8 cellular contexts compared by ENCODE assay signal in genomic region chr12:12741705-12742104, GRCh38. TPM values are rescaled to one million over a fixed set of nuclear protein-coding genes. Genes with fewer than 3 reads are reported as not detected.
A peak's percentile ranks its signal among the peaks of the same experiment; 100 is the strongest.
DNase-seq lines count a peak whose midpoint lies in the region; ATAC-seq and TF ChIP-seq lines count a peak whose summit lies in the region.
"Had no signal": no experiment of that assay in that cellular context is flagged by ENCODE, and none has a peak within 500 bp of the region (broad histone marks: within the 10 kb centered on the region; RNA-seq: fewer than 3 reads in every experiment).

No MANE protein-coding gene starts in this region.

- H3K4me3 ChIP-seq in heart left ventricle (peak overlapping the region in 3 of 12 donors; percentile 7 to 13 (median 8)), fibroblast of pulmonary artery (replicated peaks; ENCODE audit: low read depth, low read length) (peak overlapping the region; percentile 17), upper lobe of left lung (no peak overlapping the region)

- peaks cover 0 to 33% (median 18%) of the 10 kb centered on the region in 12 donors for H3K4me1 ChIP-seq in heart left ventricle
- H3K4me1 ChIP-seq in upper lobe of left lung = peaks cover 4 to 22% (median 13%) of the 10 kb centered on the region in 4 donors

- H3K27ac ChIP-seq in heart left ventricle (peak overlapping the region in 11 of 12 donors; percentile 15 to 77 (median 61)), upper lobe of left lung (peak overlapping the region in 3 of 4 donors; percentile 1 to 71 (median 58))

- H3K36me3 ChIP-seq in heart left ventricle = no peaks in the 10 kb centered on the region
- no peaks in the 10 kb centered on the region for H3K36me3 ChIP-seq in upper lobe of left lung

- no peak for TF ChIP-seq EP300 in upper lobe of left lung (IDR thresholded peaks at IDR 0.05)

- H3K9me3 ChIP-seq in heart left ventricle = no peaks in the 10 kb centered on the region
- no peaks in the 10 kb centered on the region for H3K9me3 ChIP-seq in upper lobe of left lung

- WGBS in heart left ventricle, 4 donors = 0 to 4% (median 1%) methylated on average over 2 of the region's 2 CpGs
- WGBS in upper lobe of left lung, 2 donors = 6 to 11% methylated on average over 2 of the region's 2 CpGs

- intact Hi-C loops in heart left ventricle (cut with DNase I) (loop anchor here in 3 of 10 donors (5.0 kb wide), 1 partner anchor 36 kb away; no protein-coding TSS in a partner anchor), Right ventricle myocardium inferior (cut with DNase I) (loop anchor here (5.0 kb wide), 1 partner anchor 36 kb away; no protein-coding TSS in a partner anchor), posterior cingulate gyrus (cut with DNase I) (no loop called here)

- TF ChIP-seq CTCF in heart left ventricle (IDR thresholded peaks at IDR 0.05) (no peak), fibroblast of pulmonary artery (IDR thresholded peaks at IDR 0.05; ENCODE audit: low read length, missing control alignments) (no peak), upper lobe of left lung (IDR thresholded peaks at IDR 0.05) (no peak)

- H3K27me3 ChIP-seq in heart left ventricle = no peaks in the 10 kb centered on the region
- no peaks in the 10 kb centered on the region for H3K27me3 ChIP-seq in upper lobe of left lung

- peak in 1 of 5 donors; percentile 23 for DNase-seq in heart left ventricle
- no peak for DNase-seq in Right ventricle myocardium inferior (ENCODE audit: missing footprints)
- DNase-seq in fibroblast of pulmonary artery (ENCODE audit: low read depth) = no peak
- DNase-seq in upper lobe of left lung = no peak
- no peak for DNase-seq in activated gamma-delta T cell (lab: John Stamatoyannopoulos, UW)
- no peak for DNase-seq in posterior cingulate gyrus
- DNase-seq: NCI-H187 treated with DMSO at 0.1 percent for 48 hours had no signal

- TF ChIP-seq POLR2A in heart left ventricle (IDR thresholded peaks at IDR 0.05) (no peak), upper lobe of left lung (IDR thresholded peaks at IDR 0.05) (no peak)

- ATAC-seq in heart left ventricle (peak in 2 of 4 donors; percentile 36 to 68), Right ventricle myocardium inferior (no peak), upper lobe of left lung (ENCODE audit: low FRiP score in 2 of 2) (no peak)

RNA-seq across cellular contexts. Expression of gene CDKN1B, which starts 24.5 kb away (rescaled TPM):
- total RNA-seq in heart left ventricle (10 to 100 TPM; 25.8 to 44.9 (median 35.1) TPM), Right ventricle myocardium inferior (38.0 TPM), upper lobe of left lung (10 to 100 TPM; 42.1 to 85.5 (median 72.3) TPM)
- 10 to 100 TPM; 19.0 to 27.4 TPM for polyA plus RNA-seq in heart left ventricle

RNA-seq across cellular contexts. Expression of gene APOLD1, which starts 43.8 kb away (rescaled TPM):
- total RNA-seq in heart left ventricle = 10 to 100 TPM in 8 of 9 donors, 1 to 10 TPM in 1; 7.8 to 45.0 (median 15.2) TPM
- polyA plus RNA-seq in heart left ventricle = 10 to 100 TPM in 1 of 2 donors, 1 to 10 TPM in 1; 7.1 to 24.6 TPM
- 19.7 TPM for total RNA-seq in Right ventricle myocardium inferior
- total RNA-seq in upper lobe of left lung = 10 to 100 TPM in 5 of 6 donors, 1 to 10 TPM in 1; 8.5 to 36.5 (median 15.6) TPM

RNA-seq across cellular contexts. Expression of gene GPR19, which starts 45.7 kb away (rescaled TPM):
- total RNA-seq in heart left ventricle = under 1 TPM in 1 of 9 donors, not detected in 8; 0.61 TPM
- polyA plus RNA-seq in heart left ventricle = under 1 TPM in 1 of 2 donors, not detected in 1; 0.04 TPM
- total RNA-seq in Right ventricle myocardium inferior = not detected
- total RNA-seq in upper lobe of left lung = not detected
- total RNA-seq: ureter had no signal
